In the genomic region with DNA sequence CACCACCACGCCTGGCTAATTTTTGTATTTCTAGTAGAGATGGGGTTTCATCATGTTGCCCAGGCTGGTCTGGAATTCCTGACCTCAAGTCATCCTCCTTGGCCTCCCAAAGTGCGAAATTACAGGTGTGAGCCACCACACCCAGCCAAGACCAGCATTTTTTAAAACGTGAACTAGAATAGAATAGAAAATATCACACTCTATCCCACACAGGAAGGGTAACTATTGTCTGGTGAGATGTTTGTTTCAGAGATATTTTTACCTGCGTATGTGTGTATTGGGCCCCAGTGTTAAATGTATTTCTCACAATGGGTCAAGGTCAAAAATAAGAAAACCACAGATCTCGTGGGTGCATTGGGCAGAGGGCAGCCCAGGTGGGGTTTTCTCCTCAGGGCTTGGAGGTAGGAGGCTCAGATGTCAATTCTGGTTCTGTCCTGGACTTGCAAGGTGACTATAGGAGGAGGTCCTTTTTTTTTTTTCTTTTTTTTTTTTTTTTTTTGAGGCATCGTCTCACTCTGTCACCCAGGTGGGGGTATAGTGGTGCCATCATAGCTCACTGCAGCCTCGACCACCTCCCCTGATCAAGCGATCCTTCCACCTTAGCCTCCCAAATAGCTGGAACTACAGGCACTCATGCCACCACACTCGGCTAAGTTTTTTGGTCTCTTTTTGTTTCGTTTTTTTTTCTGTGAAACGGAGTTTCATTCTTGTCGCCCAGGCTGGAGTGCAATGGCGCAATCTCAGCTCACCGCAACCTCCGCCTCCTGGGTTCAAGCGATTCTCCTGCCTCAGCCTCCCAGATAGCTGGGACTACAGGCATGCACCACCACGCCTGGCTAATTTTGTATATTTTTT, we compare ENCODE assay signal across 11 cellular contexts. TPM values are rescaled to one million over a fixed set of nuclear protein-coding genes. Genes with fewer than 3 reads are reported as not detected.
DNase-seq lines count a peak whose midpoint lies in the region; ATAC-seq and TF ChIP-seq lines count a peak whose summit lies in the region.
"Had no signal": no experiment of that assay in that cellular context is flagged by ENCODE, and none has a peak within 500 bp of the region (broad histone marks: within the 10 kb centered on the region; RNA-seq: fewer than 3 reads in every experiment).

No MANE protein-coding gene starts in this region.

- no peak overlapping the region for H3K4me3 ChIP-seq in lower lobe of right lung
- H3K4me3 ChIP-seq in A673 (ENCODE audit: low read depth, low read length, poor library complexity, severe bottlenecking): no peak overlapping the region
- H3K4me3 ChIP-seq: K562, upper lobe of right lung had no signal

- POLR2A ChIA-PET in A673 (lab: Charles Lee; ENCODE audit: low non-redundant PET): no interaction called here

- H3K9me3 ChIP-seq in lower lobe of right lung (no peaks in the 10 kb centered on the region), A673 (ENCODE audit: low read depth, low read length, poor library complexity, severe bottlenecking) (no peaks in the 10 kb centered on the region)
- H3K9me3 ChIP-seq: upper lobe of right lung had no signal

- H3K27me3 ChIP-seq in lower lobe of right lung (ENCODE audit: low read depth) (no peaks in the 10 kb centered on the region), A673 (replicated peaks; ENCODE audit: insufficient read depth, low read depth, low read length, poor library complexity) (no peaks in the 10 kb centered on the region)
- H3K27me3 ChIP-seq: upper lobe of right lung had no signal

- H3K36me3 ChIP-seq in lower lobe of right lung (peaks cover 6% of the 10 kb centered on the region), A673 (ENCODE audit: insufficient read depth, low read length, poor library complexity, severe bottlenecking) (no peaks in the 10 kb centered on the region)
- H3K36me3 ChIP-seq: upper lobe of right lung had no signal

- H3K4me1 ChIP-seq in lower lobe of right lung: peaks cover 28% of the 10 kb centered on the region
- no peaks in the 10 kb centered on the region for H3K4me1 ChIP-seq in A673 (ENCODE audit: insufficient read depth, low read length, poor library complexity, severe bottlenecking)

- TF ChIP-seq CTCF in lower lobe of right lung (IDR thresholded peaks at IDR 0.05) (no peak), A673 (conservative IDR thresholded peaks at IDR 0.05; ENCODE audit: low read depth, low read length) (no peak)

- DNase-seq in lower lobe of right lung (no peak), SW 1271 (lab: John Stamatoyannopoulos, UW) (no peak), A673 (ENCODE audit: low spot score) (no peak), kidney glomerular epithelial cell (lab: John Stamatoyannopoulos, UW) (no peak)
- DNase-seq: activated naive CD8-positive, alpha-beta T cell treated with anti-CD3 and anti-CD28 coated beads for 36 hours; upper lobe of right lung had no signal

- H3K27ac ChIP-seq in lower lobe of right lung: peak overlapping the region; percentile 31
- no peak overlapping the region for H3K27ac ChIP-seq in A673 (ENCODE audit: low read depth, low read length, poor library complexity, severe bottlenecking)
- H3K27ac ChIP-seq: upper lobe of right lung had no signal

- CTCF ChIA-PET in A673 (lab: Charles Lee): no interaction called here

- intact Hi-C loops in lower lobe of right lung (cut with DNase I) (no loop called here), A673 (cut with micrococcal nuclease; ENCODE audit: unreplicated experiment) (no loop called here)

- ATAC-seq in GM18511 (IDR thresholded peaks at IDR 0.05; ENCODE audit: unreplicated experiment): peak; percentile 60
- peak; percentile 42 for ATAC-seq in GM21526 (IDR thresholded peaks at IDR 0.05; ENCODE audit: low FRiP score, unreplicated experiment)
- ATAC-seq in HG03432 (IDR thresholded peaks at IDR 0.05; ENCODE audit: unreplicated experiment): peak; percentile 40
- ATAC-seq in lower lobe of right lung: no peak
- ATAC-seq in HG03571 (IDR thresholded peaks at IDR 0.05; ENCODE audit: unreplicated experiment): no peak

- no TSS peak for BruUV-seq in A673 (replicated peaks; lab: Mats Ljungman, UMichigan)

RNA-seq across cellular contexts. Expression of gene SH2B2, which starts 19.0 kb away (rescaled TPM):
- total RNA-seq in lower lobe of right lung: 17.0 TPM
- total RNA-seq in A673 (2021): 8.6 and 11.3 TPM in 2 replicates

RNA-seq across cellular contexts. Expression of gene SPDYE6, which starts 50.6 kb away (rescaled TPM):
- total RNA-seq in lower lobe of right lung (not detected), A673 (2021) (not detected in 2 replicates)
- total RNA-seq: activated naive CD8-positive, alpha-beta T cell treated with anti-CD3 and anti-CD28 coated beads for 36 hours; K562; upper lobe of right lung had no signal

Comparison
In these comparisons a context has a peak if more than half of its experiments do, and no peak if none do; other contexts are left out.
1. ATAC-seq: peak in GM18511 (single experiment), GM21526 (single experiment) and HG03432 (single experiment); none in lower lobe of right lung (0 of 2) and HG03571 (single experiment).